2 cellular contexts compared by ENCODE assay signal in genomic region chr4:1459081-1459480, GRCh38.
TF ChIP-seq lines count a peak whose summit lies in the region.

No MANE protein-coding gene starts in this region.

TF ChIP-seq in SK-N-SH, 30 proteins besides CTCF, POLR2A, EP300 and RAD21 (continued from another document):
- TF ChIP-seq MXI1 (IDR thresholded peaks at IDR 0.05; ENCODE audit: low read depth, low read length) (no peak), JUND (IDR thresholded peaks at IDR 0.05) (no peak), ZBTB33 (IDR thresholded peaks at IDR 0.05; ENCODE audit: borderline replicate concordance, low read depth) (no peak), CHD2 (IDR thresholded peaks at IDR 0.05; ENCODE audit: low read length, partially characterized antibody) (no peak), NFIC (IDR thresholded peaks at IDR 0.05; ENCODE audit: borderline replicate concordance) (no peak), FOXM1 (IDR thresholded peaks at IDR 0.05; ENCODE audit: low read depth) (no peak), EZH2phosphoT487 (IDR thresholded peaks at IDR 0.05; ENCODE audit: borderline replicate concordance, low read depth) (no peak)

TF ChIP-seq in SK-N-SH treated with all-trans-retinoic acid at 6 μM for 48 hours, 23 proteins besides CTCF, POLR2A, EP300 and RAD21 (continued from another document):
- no peak for TF ChIP-seq OSR1 (CRISPR knock-in tag; IDR thresholded peaks at IDR 0.05)
- TF ChIP-seq PATZ1 (CRISPR knock-in tag; IDR thresholded peaks at IDR 0.05; ENCODE audit: borderline replicate concordance): no peak
- no peak for TF ChIP-seq RARB (CRISPR knock-in tag; IDR thresholded peaks at IDR 0.05)
- TF ChIP-seq ARNTL (CRISPR knock-in tag; IDR thresholded peaks at IDR 0.05; ENCODE audit: borderline replicate concordance, low read depth): no peak
- no peak for TF ChIP-seq PPARA (CRISPR knock-in tag; IDR thresholded peaks at IDR 0.05; ENCODE audit: borderline replicate concordance)
- no peak for TF ChIP-seq ZNF70 (CRISPR knock-in tag; IDR thresholded peaks at IDR 0.05)
- no peak for TF ChIP-seq ZC3H10 (CRISPR knock-in tag; IDR thresholded peaks at IDR 0.05)
- TF ChIP-seq POU6F1 (CRISPR knock-in tag; IDR thresholded peaks at IDR 0.05; ENCODE audit: borderline replicate concordance, low read depth): no peak
